1 cellular context compared by ENCODE assay signal in the genomic region with DNA sequence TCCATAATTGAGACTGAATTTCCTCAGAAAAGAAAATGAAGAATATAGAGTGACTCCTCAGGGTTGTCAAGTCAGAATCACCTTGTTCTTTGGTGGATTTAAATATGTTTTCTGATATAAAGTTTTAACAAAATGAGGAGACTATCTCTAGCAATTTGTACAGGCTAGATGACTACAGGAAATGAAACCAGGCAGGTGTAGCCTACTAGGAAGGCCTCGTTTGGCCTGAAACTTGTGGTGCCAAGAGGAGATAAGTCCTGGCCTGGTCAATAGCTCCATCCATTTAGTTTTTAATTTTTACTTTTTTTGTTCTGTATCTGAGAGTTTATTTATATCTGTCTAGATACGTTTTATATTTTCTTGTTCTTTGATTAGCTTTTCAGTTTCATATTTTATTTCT.
TF ChIP-seq lines count a peak whose summit lies in the region.

No MANE protein-coding gene starts in this region.

TF ChIP-seq in WTC11, 78 proteins besides CTCF, POLR2A, EP300 and RAD21 (continued from another document):
- TF ChIP-seq AFF4 (CRISPR knock-in tag; IDR thresholded peaks at IDR 0.05; ENCODE audit: borderline replicate concordance) (no peak), ZNF416 (CRISPR knock-in tag; IDR thresholded peaks at IDR 0.05) (no peak), PRDM15 (CRISPR knock-in tag; IDR thresholded peaks at IDR 0.05) (no peak), TCF7 (CRISPR knock-in tag; IDR thresholded peaks at IDR 0.05; ENCODE audit: low read depth) (no peak), ZNF232 (CRISPR knock-in tag; IDR thresholded peaks at IDR 0.05) (no peak), FOXP1 (CRISPR knock-in tag; IDR thresholded peaks at IDR 0.05; ENCODE audit: borderline replicate concordance) (no peak), E2F1 (CRISPR knock-in tag; IDR thresholded peaks at IDR 0.05) (no peak), ELF4 (CRISPR knock-in tag; IDR thresholded peaks at IDR 0.05; ENCODE audit: low read depth) (no peak), GRHL2 (CRISPR knock-in tag; IDR thresholded peaks at IDR 0.05; ENCODE audit: insufficient replicate concordance, severe bottlenecking) (no peak), MYBL2 (CRISPR knock-in tag; IDR thresholded peaks at IDR 0.05) (no peak), SMAD4 (CRISPR knock-in tag; IDR thresholded peaks at IDR 0.05) (no peak), ETV6 (CRISPR knock-in tag; IDR thresholded peaks at IDR 0.05) (no peak)
- TF ChIP-seq, protein P1, sequence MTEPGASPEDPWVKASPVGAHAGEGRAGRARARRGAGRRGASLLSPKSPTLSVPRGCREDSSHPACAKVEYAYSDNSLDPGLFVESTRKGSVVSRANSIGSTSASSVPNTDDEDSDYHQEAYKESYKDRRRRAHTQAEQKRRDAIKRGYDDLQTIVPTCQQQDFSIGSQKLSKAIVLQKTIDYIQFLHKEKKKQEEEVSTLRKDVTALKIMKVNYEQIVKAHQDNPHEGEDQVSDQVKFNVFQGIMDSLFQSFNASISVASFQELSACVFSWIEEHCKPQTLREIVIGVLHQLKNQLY (CRISPR knock-in tag; IDR thresholded peaks at IDR 0.05) = no peak
- TF ChIP-seq, protein P2, sequence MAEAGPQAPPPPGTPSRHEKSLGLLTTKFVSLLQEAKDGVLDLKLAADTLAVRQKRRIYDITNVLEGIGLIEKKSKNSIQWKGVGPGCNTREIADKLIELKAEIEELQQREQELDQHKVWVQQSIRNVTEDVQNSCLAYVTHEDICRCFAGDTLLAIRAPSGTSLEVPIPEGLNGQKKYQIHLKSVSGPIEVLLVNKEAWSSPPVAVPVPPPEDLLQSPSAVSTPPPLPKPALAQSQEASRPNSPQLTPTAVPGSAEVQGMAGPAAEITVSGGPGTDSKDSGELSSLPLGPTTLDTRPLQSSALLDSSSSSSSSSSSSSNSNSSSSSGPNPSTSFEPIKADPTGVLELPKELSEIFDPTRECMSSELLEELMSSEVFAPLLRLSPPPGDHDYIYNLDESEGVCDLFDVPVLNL (CRISPR knock-in tag; IDR thresholded peaks at IDR 0.05; ENCODE audit: borderline replicate concordance, low read depth) = no peak
